Comparison of ENCODE assay signal across 30 cellular contexts in the genomic region with DNA sequence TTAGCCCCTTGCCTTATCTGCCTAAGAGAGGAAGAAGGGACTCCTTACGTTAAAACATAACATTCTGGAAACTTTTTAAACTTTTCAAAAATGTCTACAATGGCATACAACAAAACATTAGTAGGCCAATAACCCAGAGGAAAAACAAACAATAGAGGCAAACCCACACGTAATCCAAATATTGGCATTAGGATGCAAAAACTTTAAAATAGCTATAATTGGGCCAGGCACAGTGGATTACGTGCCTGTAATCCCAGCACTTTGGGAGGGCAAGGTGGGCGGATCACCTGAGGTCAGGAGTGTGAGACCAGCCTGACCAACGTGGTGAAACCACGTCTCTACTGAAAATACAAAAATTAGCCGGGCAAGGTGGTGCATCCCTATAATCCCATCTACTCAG.
"Had no signal": no experiment of that assay in that cellular context is flagged by ENCODE, and none has a peak within 500 bp of the region (broad histone marks: within the 10 kb centered on the region; RNA-seq: fewer than 3 reads in every experiment).

No MANE protein-coding gene starts in this region.

- H3K27ac ChIP-seq: neutrophil, pancreas, psoas muscle, skin epidermis, spleen, suprapubic skin, testis, tibial artery, transverse colon, upper lobe of right lung, uterus had no signal

- H3K27ac Mint-ChIP-seq: naive thymus-derived CD8-positive, alpha-beta T cell; natural killer cell treated with Interleukin-12 subunit alpha and Interleukin-12 subunit beta and Interleukin-15 and Interleukin-18, amount 100 ng/mL, for 72 hours; nephron progenitor cell; stimulated activated memory B cell treated with anti-CD40 and anti-IgM and Interleukin-4, amounts not matched to agents 10 μg/mL and 1 μg/mL and 100 μg/mL, for 72 hours; stimulated activated naive CD8-positive, alpha-beta T cell treated with anti-CD3 and anti-CD28 coated beads, Interleukin-15, amount 100 ng/mL, for 72 hours; type B pancreatic cell had no signal

- H3K27me3 ChIP-seq: neutrophil, pancreas, spleen, suprapubic skin, testis, tibial artery, transverse colon, upper lobe of right lung, uterus had no signal

- H3K4me1 ChIP-seq: pancreas, psoas muscle, testis, tibial artery, transverse colon, uterus had no signal

- H3K4me2 ChIP-seq: smooth muscle cell had no signal

- H3K36me3 ChIP-seq: neutrophil, pancreas, spleen, suprapubic skin, tibial artery, transverse colon, upper lobe of right lung, uterus had no signal

- DNase-seq: naive thymus-derived CD8-positive, alpha-beta T cell; nephron progenitor cell; nucleus accumbens; pancreas; psoas muscle; right cardiac atrium; spleen; stimulated activated CD4-positive, alpha-beta T cell treated with anti-CD3 and anti-CD28 coated beads, Interleukin-12 subunit alpha, Interleukin-12 subunit beta, amount 100 ng/mL, for 4 hours; stimulated activated CD4-positive, alpha-beta T cell treated with anti-CD3 and anti-CD28 coated beads, Interleukin-1b, Interleukin-23, amount 100 ng/mL, for 48 hours; stimulated activated CD4-positive, alpha-beta T cell treated with anti-CD3 and anti-CD28 coated beads, Interleukin-4, amount 100 ng/mL, for 1 hour; stimulated activated CD4-positive, alpha-beta T cell treated with anti-CD3 and anti-CD28 coated beads, Interleukin-4, amount 100 ng/mL, for 4 hours; stimulated activated CD8-positive, alpha-beta memory T cell treated with anti-CD3 and anti-CD28 coated beads, Interleukin-4, amount 100 ng/mL, for 48 hours; stimulated activated naive CD4-positive, alpha-beta T cell; stimulated activated naive CD8-positive, alpha-beta T cell treated with anti-CD3 and anti-CD28 coated beads, Interleukin-15, amount 100 ng/mL, for 72 hours; stimulated activated naive CD8-positive, alpha-beta T cell treated with anti-CD3 and anti-CD28 coated beads, Interleukin-15, Interleukin-2, amounts not matched to agents 100 U/mL and 50 U/mL, for 24 hours; substantia nigra; testis; tibial artery; transverse colon; upper lobe of right lung; uterus had no signal

- H3K4me3 ChIP-seq: pancreas, psoas muscle, skin epidermis, smooth muscle cell, spleen, suprapubic skin, testis, tibial artery, transverse colon, upper lobe of right lung, uterus had no signal

- H3K9me3 Mint-ChIP-seq: natural killer cell treated with Interleukin-12 subunit alpha and Interleukin-12 subunit beta and Interleukin-15 and Interleukin-18, amount 100 ng/mL, for 72 hours; neural crest cell; type B pancreatic cell had no signal

- H3K27me3 Mint-ChIP-seq: naive thymus-derived CD8-positive, alpha-beta T cell; type B pancreatic cell had no signal

- H3K4me3 Mint-ChIP-seq: naive thymus-derived CD8-positive, alpha-beta T cell; natural killer cell treated with Interleukin-12 subunit alpha and Interleukin-12 subunit beta and Interleukin-15 and Interleukin-18, amount 100 ng/mL, for 72 hours; nephron progenitor cell; neural crest cell; stimulated activated memory B cell treated with anti-CD40 and anti-IgM and Interleukin-4, amounts not matched to agents 10 μg/mL and 1 μg/mL and 100 μg/mL, for 72 hours; stimulated activated naive CD8-positive, alpha-beta T cell treated with anti-CD3 and anti-CD28 coated beads, Interleukin-15, amount 100 ng/mL, for 72 hours; type B pancreatic cell had no signal

- H3K36me3 Mint-ChIP-seq: type B pancreatic cell had no signal

- ATAC-seq: naive thymus-derived CD8-positive, alpha-beta T cell; natural killer cell treated with Interleukin-12 subunit alpha and Interleukin-12 subunit beta and Interleukin-15 and Interleukin-18, amount 100 ng/mL, for 72 hours; pancreas; psoas muscle; right cardiac atrium; sciatic nerve; stimulated activated memory B cell treated with anti-CD40 and anti-IgM and Interleukin-4, amounts not matched to agents 10 μg/mL and 1 μg/mL and 100 μg/mL, for 72 hours; stimulated activated naive CD8-positive, alpha-beta T cell treated with anti-CD3 and anti-CD28 coated beads, Interleukin-15, amount 100 ng/mL, for 72 hours; stimulated activated naive CD8-positive, alpha-beta T cell treated with anti-CD3 and anti-CD28 coated beads, Interleukin-15, Interleukin-2, amounts not matched to agents 100 U/mL and 50 U/mL, for 24 hours; upper lobe of right lung had no signal

- H3K4me1 Mint-ChIP-seq: stimulated activated memory B cell treated with anti-CD40 and anti-IgM and Interleukin-4, amounts not matched to agents 10 μg/mL and 1 μg/mL and 100 μg/mL, for 72 hours had no signal

- H3K9me3 ChIP-seq: neutrophil, pancreas, suprapubic skin, testis, tibial artery, transverse colon, upper lobe of right lung, uterus had no signal
